ENCODE assay signal across 13 cellular contexts in the genomic region with DNA sequence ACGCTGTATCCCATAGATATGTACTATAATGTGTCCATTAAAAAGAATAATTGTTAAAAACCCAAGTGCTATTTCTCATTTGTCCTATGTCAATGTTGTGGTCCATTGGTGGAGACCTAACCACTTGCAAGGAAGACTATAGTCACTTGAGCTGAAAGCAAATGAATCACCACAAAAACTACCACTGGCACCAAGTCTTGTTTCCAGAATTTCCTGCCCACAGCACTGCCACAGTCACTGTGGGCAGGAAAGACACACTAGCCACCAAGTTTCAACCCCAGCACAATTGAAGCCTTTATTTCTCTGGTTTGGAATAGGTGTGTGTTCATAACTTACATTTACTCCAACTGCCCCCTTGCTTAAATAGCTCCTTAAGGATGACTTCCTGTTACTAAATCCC.
"Had no signal": no experiment of that assay in that cellular context is flagged by ENCODE, and none has a peak within 500 bp of the region (broad histone marks: within the 10 kb centered on the region; RNA-seq: fewer than 3 reads in every experiment).

No MANE protein-coding gene starts in this region.

- H3K4me1 Mint-ChIP-seq: central memory CD8-positive, alpha-beta T cell had no signal

- H3K27me3 ChIP-seq: body of pancreas, upper lobe of right lung had no signal

- H3K4me3 ChIP-seq: body of pancreas, lung, upper lobe of right lung had no signal

- H3K27me3 Mint-ChIP-seq: central memory CD8-positive, alpha-beta T cell had no signal

- H3K4me1 ChIP-seq: body of pancreas, upper lobe of right lung had no signal

- H3K27ac ChIP-seq: body of pancreas, upper lobe of right lung had no signal

- H3K4me3 Mint-ChIP-seq: activated naive CD4-positive, alpha-beta T cell treated with anti-CD3 and anti-CD28 coated beads for 36 hours; central memory CD8-positive, alpha-beta T cell; effector memory CD8-positive, alpha-beta T cell; nephron had no signal

- DNase-seq: activated CD4-positive, CD25-positive, alpha-beta regulatory T cell; activated naive CD4-positive, alpha-beta T cell treated with anti-CD3 and anti-CD28 coated beads for 36 hours; body of pancreas; effector memory CD8-positive, alpha-beta T cell; erythroblast; hypothalamus; left cardiac atrium; occipital lobe; stimulated activated naive CD4-positive, alpha-beta T cell treated with Interleukin-2 at 50 U/mL for 16 hours had no signal

- H3K36me3 ChIP-seq: upper lobe of right lung had no signal

- H3K27ac Mint-ChIP-seq: activated naive CD4-positive, alpha-beta T cell treated with anti-CD3 and anti-CD28 coated beads for 36 hours; effector memory CD8-positive, alpha-beta T cell; nephron had no signal

- ATAC-seq: body of pancreas; effector memory CD8-positive, alpha-beta T cell; left cardiac atrium had no signal

- H3K9me3 Mint-ChIP-seq: activated naive CD4-positive, alpha-beta T cell treated with anti-CD3 and anti-CD28 coated beads for 36 hours; central memory CD8-positive, alpha-beta T cell; effector memory CD8-positive, alpha-beta T cell had no signal
